8 cellular contexts compared by ENCODE assay signal in the genomic region with DNA sequence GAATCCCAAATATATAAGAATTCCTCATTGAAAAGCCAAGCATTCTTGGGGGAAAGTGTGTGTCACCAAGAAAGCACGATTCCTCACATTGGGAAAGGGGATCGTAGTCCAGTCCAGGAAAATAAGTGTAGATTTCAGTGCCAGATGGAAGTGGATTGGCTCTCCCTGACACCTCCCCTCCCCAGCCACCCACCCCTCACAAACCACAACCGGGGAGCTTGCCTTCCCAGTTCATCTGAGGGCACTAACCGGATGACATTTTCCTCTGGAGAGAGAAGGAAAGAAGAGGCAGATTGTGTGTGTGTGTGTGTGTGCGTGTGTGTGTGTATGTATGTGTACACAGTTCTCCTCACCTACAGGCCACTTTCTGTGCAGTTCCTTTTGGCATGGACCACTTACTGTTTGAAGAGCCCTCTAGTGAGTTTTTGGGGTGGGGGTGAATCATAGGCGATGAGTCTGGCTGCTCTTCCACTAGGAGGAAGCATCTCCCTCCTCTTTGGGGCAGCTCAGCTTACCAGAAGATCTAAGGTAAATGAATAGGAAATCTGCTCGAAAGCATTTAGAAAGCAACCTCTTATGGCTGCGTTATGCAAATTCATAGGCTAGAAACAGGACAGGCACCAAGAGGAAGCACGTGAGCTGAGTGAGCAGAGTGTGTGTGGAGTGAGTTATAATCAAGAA. TPM values are rescaled to one million over a fixed set of nuclear protein-coding genes. Genes with fewer than 3 reads are reported as not detected.
DNase-seq lines count a peak whose midpoint lies in the region; ATAC-seq and TF ChIP-seq lines count a peak whose summit lies in the region.

No MANE protein-coding gene starts in this region.

- no peaks in the 10 kb centered on the region; the same call in 1 of the 3 replicates for H3K9me3 Mint-ChIP-seq in GM23338

- no peak overlapping the region for H2BK15ac ChIP-seq in neuronal stem cell (ENCODE audit: low read length)

- H4K20me1 ChIP-seq in GM23338 (replicated peaks; ENCODE audit: insufficient read depth) (no peaks in the 10 kb centered on the region), hepatocyte (ENCODE audit: insufficient read depth, poor library complexity, severe bottlenecking) (no peaks in the 10 kb centered on the region), PC-9 (ENCODE audit: insufficient read depth) (no peaks in the 10 kb centered on the region)

- H3K79me2 ChIP-seq in GM23338 (replicated peaks; ENCODE audit: insufficient read depth) (no peaks in the 10 kb centered on the region), hepatocyte (peaks cover 13% of the 10 kb centered on the region), PC-9 (ENCODE audit: low read depth) (no peaks in the 10 kb centered on the region)

- H3K4me1 ChIP-seq in GM23338 (ENCODE audit: insufficient read depth) (peaks cover 12% of the 10 kb centered on the region; the same call in 1 of the 2 replicates), hepatocyte (ENCODE audit: insufficient read depth) (peaks cover 9% of the 10 kb centered on the region), aorta (ENCODE audit: control insufficient read depth in 1 of 2, insufficient read depth in 2 of 2, low read length in 2 of 2) (peaks cover 10 to 19% of the 10 kb centered on the region in 2 donors), neuronal stem cell (ENCODE audit: control insufficient read depth in 2 of 2, insufficient read depth in 1 of 2, low read depth in 1 of 2, low read length in 2 of 2) (peaks cover 0 to 6% of the 10 kb centered on the region in 2 donors), PC-9 (replicated peaks; ENCODE audit: insufficient read depth) (no peaks in the 10 kb centered on the region)

- H3K23ac ChIP-seq in neuronal stem cell (ENCODE audit: low read depth, low read length, poor library complexity) = no peak overlapping the region

- no peak overlapping the region for H2AK5ac ChIP-seq in neuronal stem cell (ENCODE audit: low read depth, low read length)

- H3K27me3 ChIP-seq in GM23338 (ENCODE audit: insufficient read depth) (no peaks in the 10 kb centered on the region), hepatocyte (no peaks in the 10 kb centered on the region), aorta (ENCODE audit: control insufficient read depth in 1 of 2, insufficient read depth in 2 of 2, low read length in 1 of 2) (no peaks in the 10 kb centered on the region), neuronal stem cell (ENCODE audit: control insufficient read depth in 3 of 3, insufficient read depth in 3 of 3, low read depth in 1 of 3, low read length in 3 of 3) (no peaks in the 10 kb centered on the region), PC-9 (ENCODE audit: insufficient read depth, low read depth) (peaks cover 19% of the 10 kb centered on the region; the same call in 1 of the 2 replicates)

- H3K27me3 Mint-ChIP-seq in GM23338 (ENCODE audit: insufficient read depth, low read depth, poor library complexity) = no peaks in the 10 kb centered on the region

- H4K91ac ChIP-seq in neuronal stem cell (ENCODE audit: low read depth, low read length, poor library complexity) = no peak overlapping the region

- no peak overlapping the region for H3K14ac ChIP-seq in neuronal stem cell (ENCODE audit: low read length)

- intact Hi-C loops in aorta (cut with DNase I) = loop anchor here (5.0 kb wide), 1 partner anchor 39 kb away; no protein-coding TSS in a partner anchor
- intact Hi-C loops in PC-9 (cut with micrococcal nuclease; ENCODE audit: unreplicated experiment) = no loop called here

- no peak overlapping the region for H3K4ac ChIP-seq in neuronal stem cell (ENCODE audit: low read length)

- TF ChIP-seq CTCF in GM23338 (conservative IDR thresholded peaks at IDR 0.05; ENCODE audit: low read depth in 2 of 2) (peak; percentile 7 to 47; a peak in 2 of 4 replicates), hepatocyte (IDR thresholded peaks at IDR 0.05; ENCODE audit: poor library complexity) (no peak), PC-9 (conservative IDR thresholded peaks at IDR 0.05) (no peak)

- POLR2A ChIA-PET in PC-9 (lab: Charles Lee; ENCODE audit: unreplicated experiment) = no interaction called here

- no peak overlapping the region for H3K27ac Mint-ChIP-seq in GM23338

- H3K36me3 ChIP-seq in GM23338 (ENCODE audit: insufficient read depth) (no peaks in the 10 kb centered on the region), hepatocyte (replicated peaks; ENCODE audit: insufficient read depth, low read depth) (no peaks in the 10 kb centered on the region), aorta (ENCODE audit: control insufficient read depth in 1 of 2, insufficient read depth in 2 of 2, low read length in 1 of 2) (no peaks in the 10 kb centered on the region), neuronal stem cell (replicated peaks in 1 of 2; ENCODE audit: control insufficient read depth in 2 of 2, insufficient read depth in 2 of 2, low read length in 2 of 2) (no peaks in the 10 kb centered on the region), PC-9 (ENCODE audit: low read depth) (no peaks in the 10 kb centered on the region)

- no peak overlapping the region for H3K9ac ChIP-seq in neuronal stem cell (ENCODE audit: low read depth, low read length, poor library complexity)

- H2AFZ ChIP-seq in GM23338 (no peak overlapping the region), hepatocyte (no peak overlapping the region), neuronal stem cell (ENCODE audit: low read length) (no peak overlapping the region), PC-9 (no peak overlapping the region)

- WGBS in hepatocyte (ENCODE audit: low lambda C conversion rate, missing lambda C conversion rate) = 61% methylated on average over 9 of the region's 9 CpGs
- 7 to 8% methylated on average over 9 of the region's 9 CpGs for WGBS in aorta, 2 donors
- no CpG with 5 or more reads among the region's 9 CpGs for WGBS in neuronal stem cell (ENCODE audit: extremely low coverage in 2 of 2, insufficient read length in 2 of 2, insufficient replicate concordance in 1 of 2), 2 donors

- BruUV-seq in PC-9 (replicated peaks; lab: Mats Ljungman, UMichigan) = no TSS peak

- H3K9me2 ChIP-seq in GM23338 (ENCODE audit: insufficient read depth) (0 out of 2 replicates have a peak, but pooled peaks cover 11% of the 10 kb centered on the region), hepatocyte (replicated peaks; ENCODE audit: insufficient read depth) (no peaks in the 10 kb centered on the region), PC-9 (ENCODE audit: insufficient read depth) (no peaks in the 10 kb centered on the region)

- H3K79me1 ChIP-seq in neuronal stem cell (ENCODE audit: low read depth, low read length) = no peaks in the 10 kb centered on the region

- H3K18ac ChIP-seq in neuronal stem cell (ENCODE audit: low read length) = no peak overlapping the region

- peak; percentile 38; the same call in 2 of the 3 replicates for ATAC-seq in GM23338
- peak; percentile 43 for ATAC-seq in aorta (ENCODE audit: low FRiP score)
- no peak for ATAC-seq in GM21717 (IDR thresholded peaks at IDR 0.05; ENCODE audit: unreplicated experiment)

- CTCF ChIA-PET in PC-9 (lab: Charles Lee) = no interaction called here

- no peak overlapping the region for H2BK12ac ChIP-seq in neuronal stem cell (ENCODE audit: low read length)

- H3K4me3 Mint-ChIP-seq in GM23338 = no peak overlapping the region

- DNase-seq in GM04504 (ENCODE audit: low read depth) (peak; percentile 78), GM23338 (ENCODE audit: low spot score) (no peak), NCI-H2227 (lab: John Stamatoyannopoulos, UW; ENCODE audit: unreplicated experiment) (peak; percentile 56), hepatocyte (ENCODE audit: low spot score) (no peak), aorta (no peak), neuronal stem cell (ENCODE audit: low spot score) (no peak), PC-9 (no peak)

- H3K4me2 ChIP-seq in GM23338 = no peak overlapping the region
- no peak overlapping the region for H3K4me2 ChIP-seq in hepatocyte
- no peak overlapping the region for H3K4me2 ChIP-seq in neuronal stem cell (ENCODE audit: insufficient read depth, low read length, poor library complexity, severe bottlenecking)
- no peak overlapping the region for H3K4me2 ChIP-seq in PC-9

- H3F3A ChIP-seq in GM23338 (replicated peaks; ENCODE audit: low read depth) (no peaks in the 10 kb centered on the region), PC-9 (ENCODE audit: insufficient read depth, low read depth) (no peaks in the 10 kb centered on the region)

- no peak overlapping the region for H2BK120ac ChIP-seq in neuronal stem cell (ENCODE audit: low read depth, low read length)

- no peak overlapping the region for H3K27ac ChIP-seq in GM23338 (ENCODE audit: low read depth)
- H3K27ac ChIP-seq in hepatocyte = peak overlapping the region; percentile 1
- H3K27ac ChIP-seq in aorta (ENCODE audit: low read depth in 1 of 2, low read length in 2 of 2) = peak overlapping the region; percentile 61 to 83
- no peak overlapping the region for H3K27ac ChIP-seq in neuronal stem cell (replicated peaks; ENCODE audit: low read length)
- H3K27ac ChIP-seq in PC-9 = no peak overlapping the region

- H4K8ac ChIP-seq in neuronal stem cell (ENCODE audit: low read depth, low read length) = no peak overlapping the region

- H3K9me3 ChIP-seq in hepatocyte (ENCODE audit: low read depth) (no peaks in the 10 kb centered on the region), aorta (ENCODE audit: control insufficient read depth, low read length) (no peaks in the 10 kb centered on the region), neuronal stem cell (replicated peaks in 1 of 2; ENCODE audit: control insufficient read depth in 2 of 2, insufficient read depth in 1 of 2, low read depth in 1 of 2, low read length in 2 of 2) (no peaks in the 10 kb centered on the region), PC-9 (ENCODE audit: insufficient read depth, low read depth) (no peaks in the 10 kb centered on the region)

- H2BK5ac ChIP-seq in neuronal stem cell (ENCODE audit: low read length) = no peak overlapping the region

- H3K4me3 ChIP-seq in GM23338 (no peak overlapping the region), hepatocyte (no peak overlapping the region), aorta (ENCODE audit: low read length in 2 of 2) (no peak overlapping the region), neuronal stem cell (ENCODE audit: low read length in 2 of 2) (no peak overlapping the region), PC-9 (no peak overlapping the region)

- peaks cover 7% of the 10 kb centered on the region; the same call in 2 of the 3 replicates for H3K36me3 Mint-ChIP-seq in GM23338 (ENCODE audit: low read depth)

- peaks cover 34% of the 10 kb centered on the region for H3K4me1 Mint-ChIP-seq in GM23338

TF ChIP-seq in GM23338, 12 proteins besides CTCF, POLR2A, EP300 and RAD21 (continues in another document):
- no peak for TF ChIP-seq POLR2AphosphoS5 (IDR thresholded peaks at IDR 0.05; ENCODE audit: low read depth)
- TF ChIP-seq JUNB (IDR thresholded peaks at IDR 0.05; ENCODE audit: unreplicated experiment) = no peak

RNA-seq across cellular contexts. Expression of a gene that starts 20.8 kb away (rescaled TPM):
- total RNA-seq in GM23338 (2014; rRNA removed; shearing (Covaris generic)) = 2.5 and 4.9 TPM in 2 replicates
- polyA plus RNA-seq in GM23338 (2016; fragmentation: Nextera tagmentation; extraction: Ambion mirVana) (1.4 and 2.2 TPM in 2 replicates), hepatocyte (8.3 and 11.7 TPM in 2 replicates), aorta (10 to 100 TPM; 27.3 to 30.4 TPM)
- total RNA-seq in hepatocyte (11.4 and 15.1 TPM in 2 replicates), aorta (10 to 100 TPM; 61.5 to 62.1 TPM), PC-9 (2021) (not detected in 2 replicates)
- 2.6 TPM for polyA plus RNA-seq in neuronal stem cell (2013, experiment 1 of 2)
- 2.5 TPM for polyA plus RNA-seq in neuronal stem cell (2013, experiment 2 of 2)

Comparison
In these comparisons a context has a peak if more than half of its experiments do, and no peak if none do; other contexts are left out.
1. DNase-seq: peak in GM04504 (single experiment) and NCI-H2227 (single experiment); none in GM23338 (single experiment), hepatocyte (single experiment), aorta (0 of 2), neuronal stem cell (single experiment) and PC-9 (0 of 2).
2. H3K27ac ChIP-seq: peak in hepatocyte (single experiment) and aorta (2 of 2); none in GM23338 (single experiment), neuronal stem cell (single experiment) and PC-9 (single experiment).
3. CTCF ChIP-seq: peak in GM23338 (2 of 2); none in hepatocyte (single experiment) and PC-9 (single experiment).